ENCODE assay signal across 8 cellular contexts in the genomic region with DNA sequence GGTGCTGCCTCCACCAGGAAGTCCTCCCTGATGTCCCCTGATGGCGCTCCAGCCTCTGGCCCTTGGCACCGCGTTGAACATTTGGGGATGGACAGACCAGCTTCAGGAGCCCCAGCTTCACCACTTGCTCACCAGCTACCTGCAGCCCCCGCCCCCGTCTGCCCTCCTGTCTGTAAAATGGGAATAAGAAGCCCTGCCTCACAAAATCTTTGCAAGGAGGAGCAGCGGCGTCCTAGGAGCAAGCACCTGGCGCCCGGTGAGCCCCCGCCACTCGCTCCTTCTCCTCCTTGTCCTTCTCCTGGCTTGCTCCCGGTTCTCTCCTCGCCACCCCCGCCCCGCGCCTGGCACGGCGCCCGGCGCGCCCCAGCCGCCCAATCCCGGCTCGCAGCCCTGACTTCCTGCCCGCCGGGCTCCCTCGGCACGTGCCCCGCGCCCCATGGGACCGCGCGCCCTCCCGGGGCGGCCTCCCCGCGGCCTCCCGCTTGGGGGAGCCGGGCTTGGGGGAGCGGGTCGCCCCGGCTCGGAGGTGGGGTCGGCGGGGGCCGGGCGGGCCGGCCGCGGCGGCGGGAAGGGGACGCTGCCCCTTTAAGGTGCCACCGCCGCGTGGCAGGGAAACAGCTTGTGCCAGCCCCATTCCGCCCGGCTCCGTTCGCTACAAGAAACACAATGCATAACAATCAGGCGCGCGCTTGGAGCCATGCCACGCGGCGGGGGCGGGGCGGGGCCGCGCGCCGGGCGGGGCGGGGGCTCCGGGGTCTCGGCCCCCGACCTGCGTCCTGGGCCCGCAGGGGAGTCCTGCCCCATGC. TPM values are rescaled to one million over a fixed set of nuclear protein-coding genes. Genes with fewer than 3 reads are reported as not detected.
DNase-seq lines count a peak whose midpoint lies in the region; ATAC-seq and TF ChIP-seq lines count a peak whose summit lies in the region.

No MANE protein-coding gene starts in this region.

- peaks cover 8% of the 10 kb centered on the region for H3K27me3 Mint-ChIP-seq in activated T-cell treated with anti-CD3 and anti-CD28 coated beads, Interleukin-2, amount 50 U/mL, for 4 hours (ENCODE audit: low read depth)

- ATAC-seq in activated T-cell treated with anti-CD3 and anti-CD28 coated beads, Interleukin-2, amount 50 U/mL, for 4 hours: peak; percentile 60 to 62
- ATAC-seq in upper lobe of left lung (ENCODE audit: low FRiP score in 2 of 2) (peak in 1 of 2 donors; percentile 44), GM19324 (IDR thresholded peaks at IDR 0.05; ENCODE audit: low FRiP score, unreplicated experiment) (no peak)

- H3K9me2 ChIP-seq in neural cell (ENCODE audit: insufficient read depth, low read length): no peaks in the 10 kb centered on the region

- H3F3A ChIP-seq in neural cell (ENCODE audit: insufficient read depth, low read length, poor library complexity, severe bottlenecking): no peaks in the 10 kb centered on the region

- TF ChIP-seq EP300 in neural cell (conservative IDR thresholded peaks at IDR 0.05; ENCODE audit: poor library complexity, severe bottlenecking) (no peak), upper lobe of left lung (IDR thresholded peaks at IDR 0.05) (no peak)

- H3K4me2 ChIP-seq in neural cell (ENCODE audit: low read length): no peak overlapping the region

- peak; percentile 82 for DNase-seq in BE2C
- DNase-seq in HK-2 (ENCODE audit: unreplicated experiment): peak; percentile 74
- DNase-seq in NOMO-1 treated with dmso at 0.1 percent for 144 hours (lab: John Stamatoyannopoulos, UW; ENCODE audit: unreplicated experiment): peak; percentile 14
- peak; percentile 48 for DNase-seq in activated T-cell treated with anti-CD3 and anti-CD28 coated beads, Interleukin-2, amount 50 U/mL, for 4 hours
- peak; percentile 60 for DNase-seq in fibroblast of gingiva (ENCODE audit: low read depth)
- peak; percentile 69 to 96 for DNase-seq in upper lobe of left lung

- H3K27me3 ChIP-seq in BE2C (peaks cover 13% of the 10 kb centered on the region), neural cell (ENCODE audit: insufficient read depth, low read depth, low read length) (peaks cover 47% of the 10 kb centered on the region), upper lobe of left lung (peaks cover 0 to 7% (median 1%) of the 10 kb centered on the region in 4 donors)

- no peaks in the 10 kb centered on the region; the same call in 1 of the 2 replicates for H3K9me3 ChIP-seq in BE2C
- H3K9me3 ChIP-seq in neural cell (ENCODE audit: low read length): no peaks in the 10 kb centered on the region
- no peaks in the 10 kb centered on the region for H3K9me3 ChIP-seq in upper lobe of left lung

- WGBS in upper lobe of left lung, 2 donors: 3 to 29% methylated on average over 3 to 34 of the region's 79 CpGs

- no peak overlapping the region for H3K27ac ChIP-seq in neural cell (ENCODE audit: low read length)
- peak overlapping the region; percentile 27 to 78 (median 42) for H3K27ac ChIP-seq in upper lobe of left lung

- H4K20me1 ChIP-seq in neural cell (ENCODE audit: insufficient read depth): no peaks in the 10 kb centered on the region

- peak overlapping the region; percentile 65 for H3K4me3 ChIP-seq in BE2C (ENCODE audit: low read depth, low read length)
- peak overlapping the region; percentile 65 for H3K4me3 ChIP-seq in neural cell (ENCODE audit: low read length)
- peak overlapping the region; percentile 19 to 73 (median 67) for H3K4me3 ChIP-seq in upper lobe of left lung

- no peaks in the 10 kb centered on the region for H3K9me3 Mint-ChIP-seq in activated T-cell treated with anti-CD3 and anti-CD28 coated beads, Interleukin-2, amount 50 U/mL, for 4 hours

- H3K4me1 ChIP-seq in BE2C (peaks cover 7% of the 10 kb centered on the region), upper lobe of left lung (peaks cover 11 to 24% (median 19%) of the 10 kb centered on the region in 4 donors)

- H3K36me3 Mint-ChIP-seq in activated T-cell treated with anti-CD3 and anti-CD28 coated beads, Interleukin-2, amount 50 U/mL, for 4 hours (ENCODE audit: insufficient read depth): no peaks in the 10 kb centered on the region

- TF ChIP-seq CTCF in BE2C (IDR thresholded peaks at IDR 0.05; ENCODE audit: low read depth, low read length) (no peak), neural cell (IDR thresholded peaks at IDR 0.05; ENCODE audit: poor library complexity, severe bottlenecking) (no peak), upper lobe of left lung (IDR thresholded peaks at IDR 0.05) (no peak)

- peak overlapping the region; percentile 78 for H3K4me3 Mint-ChIP-seq in activated T-cell treated with anti-CD3 and anti-CD28 coated beads, Interleukin-2, amount 50 U/mL, for 4 hours

- H3K79me2 ChIP-seq in neural cell (replicated peaks; ENCODE audit: insufficient read depth, low read length): no peaks in the 10 kb centered on the region

- no peak for TF ChIP-seq RAD21 in neural cell (conservative IDR thresholded peaks at IDR 0.05)

- no peak overlapping the region for H2AFZ ChIP-seq in neural cell (ENCODE audit: low read depth, low read length)

- H3K9ac ChIP-seq in neural cell (ENCODE audit: low read length): peak overlapping the region; percentile 45

- peaks cover 9% of the 10 kb centered on the region for H3K4me1 Mint-ChIP-seq in activated T-cell treated with anti-CD3 and anti-CD28 coated beads, Interleukin-2, amount 50 U/mL, for 4 hours (ENCODE audit: low read depth)

- H3K36me3 ChIP-seq in BE2C (no peaks in the 10 kb centered on the region), neural cell (ENCODE audit: insufficient read depth, low read length) (no peaks in the 10 kb centered on the region), upper lobe of left lung (no peaks in the 10 kb centered on the region)

- no peak for TF ChIP-seq POLR2A in upper lobe of left lung (IDR thresholded peaks at IDR 0.05)

TF ChIP-seq in neural cell, 6 proteins besides CTCF, POLR2A, EP300 and RAD21:
- TF ChIP-seq, protein P1, sequence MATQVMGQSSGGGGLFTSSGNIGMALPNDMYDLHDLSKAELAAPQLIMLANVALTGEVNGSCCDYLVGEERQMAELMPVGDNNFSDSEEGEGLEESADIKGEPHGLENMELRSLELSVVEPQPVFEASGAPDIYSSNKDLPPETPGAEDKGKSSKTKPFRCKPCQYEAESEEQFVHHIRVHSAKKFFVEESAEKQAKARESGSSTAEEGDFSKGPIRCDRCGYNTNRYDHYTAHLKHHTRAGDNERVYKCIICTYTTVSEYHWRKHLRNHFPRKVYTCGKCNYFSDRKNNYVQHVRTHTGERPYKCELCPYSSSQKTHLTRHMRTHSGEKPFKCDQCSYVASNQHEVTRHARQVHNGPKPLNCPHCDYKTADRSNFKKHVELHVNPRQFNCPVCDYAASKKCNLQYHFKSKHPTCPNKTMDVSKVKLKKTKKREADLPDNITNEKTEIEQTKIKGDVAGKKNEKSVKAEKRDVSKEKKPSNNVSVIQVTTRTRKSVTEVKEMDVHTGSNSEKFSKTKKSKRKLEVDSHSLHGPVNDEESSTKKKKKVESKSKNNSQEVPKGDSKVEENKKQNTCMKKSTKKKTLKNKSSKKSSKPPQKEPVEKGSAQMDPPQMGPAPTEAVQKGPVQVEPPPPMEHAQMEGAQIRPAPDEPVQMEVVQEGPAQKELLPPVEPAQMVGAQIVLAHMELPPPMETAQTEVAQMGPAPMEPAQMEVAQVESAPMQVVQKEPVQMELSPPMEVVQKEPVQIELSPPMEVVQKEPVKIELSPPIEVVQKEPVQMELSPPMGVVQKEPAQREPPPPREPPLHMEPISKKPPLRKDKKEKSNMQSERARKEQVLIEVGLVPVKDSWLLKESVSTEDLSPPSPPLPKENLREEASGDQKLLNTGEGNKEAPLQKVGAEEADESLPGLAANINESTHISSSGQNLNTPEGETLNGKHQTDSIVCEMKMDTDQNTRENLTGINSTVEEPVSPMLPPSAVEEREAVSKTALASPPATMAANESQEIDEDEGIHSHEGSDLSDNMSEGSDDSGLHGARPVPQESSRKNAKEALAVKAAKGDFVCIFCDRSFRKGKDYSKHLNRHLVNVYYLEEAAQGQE (IDR thresholded peaks at IDR 0.05; ENCODE audit: borderline replicate concordance): no peak
- TF ChIP-seq MXI1 (conservative IDR thresholded peaks at IDR 0.05; ENCODE audit: poor library complexity, severe bottlenecking) (peak; percentile 51), TAF1 (IDR thresholded peaks at IDR 0.05; ENCODE audit: low read depth) (no peak), POLR2AphosphoS5 (IDR thresholded peaks at IDR 0.05) (peak; percentile 4), EZH2 (IDR thresholded peaks at IDR 0.05; ENCODE audit: borderline replicate concordance, insufficient read depth, low read length, poor library complexity, severe bottlenecking) (no peak), SMC3 (conservative IDR thresholded peaks at IDR 0.05; ENCODE audit: poor library complexity) (no peak)

RNA-seq across cellular contexts. Expression of gene PPP1R1B, which starts 9.1 kb away (rescaled TPM):
- not detected for polyA plus RNA-seq in BE2C (2012; ENCODE audit: insufficient read depth, insufficient read length, low read depth)
- under 1 TPM in 1 of 3 donors, not detected in 2; 0.18 TPM for total RNA-seq in activated T-cell treated with anti-CD3 and anti-CD28 coated beads, Interleukin-2, amount 50 U/mL, for 4 hours
- polyA plus RNA-seq in neural cell: 1.8 and 3.5 TPM in 2 replicates
- polyA minus RNA-seq in neural cell: 1.2 and 2.9 TPM in 2 replicates
- total RNA-seq in upper lobe of left lung: 10 to 100 TPM; 10.9 to 22.4 (median 13.8) TPM

RNA-seq across cellular contexts. Expression of gene NEUROD2, which starts 9.9 kb away (rescaled TPM):
- not detected for polyA plus RNA-seq in BE2C (2012; ENCODE audit: insufficient read depth, insufficient read length, low read depth)
- total RNA-seq in activated T-cell treated with anti-CD3 and anti-CD28 coated beads, Interleukin-2, amount 50 U/mL, for 4 hours: not detected
- not detected in 2 replicates for polyA plus RNA-seq in neural cell
- polyA minus RNA-seq in neural cell: not detected in 2 replicates
- total RNA-seq in upper lobe of left lung: not detected

RNA-seq across cellular contexts. Expression of gene STARD3, which starts 19.3 kb away (rescaled TPM):
- 136 TPM for polyA plus RNA-seq in BE2C (2012; ENCODE audit: insufficient read depth, insufficient read length, low read depth)
- 10 to 100 TPM; 66.0 to 67.1 (median 66.4) TPM for total RNA-seq in activated T-cell treated with anti-CD3 and anti-CD28 coated beads, Interleukin-2, amount 50 U/mL, for 4 hours
- polyA plus RNA-seq in neural cell: 105 and 121 TPM in 2 replicates
- 36.5 and 44.9 TPM in 2 replicates for polyA minus RNA-seq in neural cell
- total RNA-seq in upper lobe of left lung: 100 to 1,000 TPM in 2 of 6 donors, 10 to 100 TPM in 4; 27.5 to 315 (median 84.1) TPM

RNA-seq across cellular contexts. Expression of gene TCAP, which starts 47.5 kb away (rescaled TPM):
- 4.4 TPM for polyA plus RNA-seq in BE2C (2012; ENCODE audit: insufficient read depth, insufficient read length, low read depth)
- 1 to 10 TPM in 2 of 3 donors, under 1 TPM in 1; 0.73 to 1.4 (median 1.4) TPM for total RNA-seq in activated T-cell treated with anti-CD3 and anti-CD28 coated beads, Interleukin-2, amount 50 U/mL, for 4 hours
- 3.3 and 3.7 TPM in 2 replicates for polyA plus RNA-seq in neural cell
- 1.7 and 2.1 TPM in 2 replicates for polyA minus RNA-seq in neural cell
- total RNA-seq in upper lobe of left lung: 1 to 10 TPM in 5 of 6 donors, under 1 TPM in 1; 0.39 to 4.2 (median 2.5) TPM

RNA-seq across cellular contexts. Expression of gene PNMT, which starts 50.6 kb away (rescaled TPM):
- polyA plus RNA-seq in BE2C (2012; ENCODE audit: insufficient read depth, insufficient read length, low read depth): 2.8 TPM
- total RNA-seq in activated T-cell treated with anti-CD3 and anti-CD28 coated beads, Interleukin-2, amount 50 U/mL, for 4 hours: not detected
- polyA plus RNA-seq in neural cell: 1.5 TPM in 1 of 2 replicates, not detected in the other
- not detected in 2 replicates for polyA minus RNA-seq in neural cell
- total RNA-seq in upper lobe of left lung: 10 to 100 TPM in 3 of 6 donors, 1 to 10 TPM in 3; 3.1 to 21.3 (median 7.0) TPM

Comparison
In these comparisons a context has a peak if more than half of its experiments do, and no peak if none do; other contexts are left out.
1. DNase-seq: peak in every context shown above with its lines; median percentile 82 in upper lobe of left lung; 82 in BE2C; 74 in HK-2; 60 in fibroblast of gingiva; 48 in activated T-cell treated with anti-CD3 and anti-CD28 coated beads, Interleukin-2, amount 50 U/mL, for 4 hours; 14 in NOMO-1 treated with dmso at 0.1 percent for 144 hours.
2. RNA of gene PPP1R1B, which starts 9.1 kb away (total RNA-seq): 10.9 to 22.4 TPM in upper lobe of left lung; 0.18 TPM in activated T-cell treated with anti-CD3 and anti-CD28 coated beads, Interleukin-2, amount 50 U/mL, for 4 hours; every median in the first group is over 10 times any median in the second.
3. Peak in every context shown above with its lines, with median percentiles within 50 percentile points of each other: H3K4me3 ChIP-seq.